Comparison of ENCODE assay signal across 22 cellular contexts in genomic region chr14:79254069-79254775, GRCh38.
DNase-seq lines count a peak whose midpoint lies in the region; ATAC-seq, FAIRE-seq and TF ChIP-seq lines count a peak whose summit lies in the region.
"Had no signal": no experiment of that assay in that cellular context is flagged by ENCODE, and none has a peak within 500 bp of the region (broad histone marks: within the 10 kb centered on the region; RNA-seq: fewer than 3 reads in every experiment).

No MANE protein-coding gene starts in this region.

- peak overlapping the region; percentile 32 for H3K27ac ChIP-seq in mesodermal cell (ENCODE audit: low read depth, low read length, severe bottlenecking)
- H3K27ac ChIP-seq in pancreas = no peak overlapping the region
- H3K27ac ChIP-seq: stomach, upper lobe of right lung had no signal

- H3K9me3 Mint-ChIP-seq in endothelial cell (ENCODE audit: unreplicated experiment) = no peaks in the 10 kb centered on the region

- H3K36me3 Mint-ChIP-seq in endothelial cell (ENCODE audit: low read depth, unreplicated experiment) = no peaks in the 10 kb centered on the region
- H3K36me3 Mint-ChIP-seq: activated naive CD8-positive, alpha-beta T cell had no signal

- no peak for FAIRE-seq in pancreas (lab: Jason Lieb, UNC)

- no peaks in the 10 kb centered on the region for H3K4me1 Mint-ChIP-seq in endothelial cell (ENCODE audit: unreplicated experiment)

- H3K4me1 ChIP-seq in mesodermal cell (ENCODE audit: control insufficient read depth, insufficient read depth, low read length, poor library complexity, severe bottlenecking) = peaks cover 11% of the 10 kb centered on the region
- H3K4me1 ChIP-seq in pancreas = no peaks in the 10 kb centered on the region
- H3K4me1 ChIP-seq: stomach, upper lobe of right lung had no signal

- ATAC-seq in GM21367 (IDR thresholded peaks at IDR 0.05; ENCODE audit: unreplicated experiment) (no peak), pancreas (no peak)
- ATAC-seq: activated CD8-positive, alpha-beta T cell treated with anti-CD3 and anti-CD28 coated beads, Interleukin-2, amount 10 ng/mL, durations not matched to agents 7 days and 5 days; activated T-cell treated with anti-CD3 and anti-CD28 coated beads, Interleukin-2, amount 50 U/mL, for 4 hours; left ventricle myocardium superior; sciatic nerve; upper lobe of right lung had no signal

- H3K9me3 ChIP-seq in mesodermal cell (ENCODE audit: control insufficient read depth, low read length) (no peaks in the 10 kb centered on the region), pancreas (no peaks in the 10 kb centered on the region)
- H3K9me3 ChIP-seq: stomach, upper lobe of right lung had no signal

- no peaks in the 10 kb centered on the region for H3K27me3 ChIP-seq in pancreas
- H3K27me3 ChIP-seq: stomach, upper lobe of right lung had no signal

- TF ChIP-seq CTCF in endothelial cell (IDR thresholded peaks at IDR 0.05; ENCODE audit: unreplicated experiment) = no peak
- TF ChIP-seq CTCF in pancreas (IDR thresholded peaks at IDR 0.05) = no peak

- no peaks in the 10 kb centered on the region for H3K27me3 Mint-ChIP-seq in endothelial cell (ENCODE audit: unreplicated experiment)

- 72 to 82% methylated on average over 2 to 3 of the region's 3 CpGs for WGBS in mesodermal cell (ENCODE audit: insufficient coverage in 2 of 2), 2 experiments
- WGBS in pancreas, 2 donors = 77 to 81% methylated on average over 3 of the region's 3 CpGs

- intact Hi-C loops in pancreas (cut with DNase I) = no loop called here

- DNase-seq in AG20443 (ENCODE audit: low spot score) (peak; percentile 16), NCI-H226 (peak; percentile 19), epidermal melanocyte (ENCODE audit: insufficient read length, low spot score) (peak; percentile 29), endothelial cell (ENCODE audit: low spot score) (no peak), SKM-1 (lab: John Stamatoyannopoulos, UW; ENCODE audit: unreplicated experiment) (no peak), pancreas (no peak)
- DNase-seq: activated CD4-positive, CD25-positive, alpha-beta regulatory T cell; activated CD8-positive, alpha-beta T cell treated with anti-CD3 and anti-CD28 coated beads, Interleukin-2, amount 10 ng/mL, durations not matched to agents 7 days and 5 days; activated T-cell treated with anti-CD3 and anti-CD28 coated beads, Interleukin-2, amount 50 U/mL, for 4 hours; Karpas-422; left ventricle myocardium superior; NCI-H1105; NCI-H526 treated with DMSO at 0.1 percent for 48 hours; Right ventricle myocardium superior; stimulated activated CD4-positive, alpha-beta T cell treated with anti-CD3 and anti-CD28 coated beads, Interleukin-1b, Interleukin-23, amount 100 ng/mL, for 48 hours; stomach; T-helper 2 cell; upper lobe of right lung had no signal

- no peaks in the 10 kb centered on the region for H3K36me3 ChIP-seq in mesodermal cell (ENCODE audit: control insufficient read depth, insufficient read depth, low read length)
- no peaks in the 10 kb centered on the region for H3K36me3 ChIP-seq in pancreas
- H3K36me3 ChIP-seq: stomach, upper lobe of right lung had no signal

- no peak overlapping the region for H3K27ac Mint-ChIP-seq in endothelial cell (ENCODE audit: unreplicated experiment)
- H3K27ac Mint-ChIP-seq: activated CD8-positive, alpha-beta T cell treated with anti-CD3 and anti-CD28 coated beads, Interleukin-2, amount 10 ng/mL, durations not matched to agents 7 days and 5 days; activated naive CD8-positive, alpha-beta T cell had no signal

- H3K4me3 ChIP-seq in mesodermal cell (ENCODE audit: extremely low read depth, insufficient read depth, low read length, poor library complexity, severe bottlenecking) (no peak overlapping the region), pancreas (no peak overlapping the region)
- H3K4me3 ChIP-seq: stomach, upper lobe of right lung had no signal

- no peak overlapping the region for H3K4me3 Mint-ChIP-seq in endothelial cell (ENCODE audit: unreplicated experiment)
- H3K4me3 Mint-ChIP-seq: activated CD8-positive, alpha-beta T cell treated with anti-CD3 and anti-CD28 coated beads, Interleukin-2, amount 10 ng/mL, durations not matched to agents 7 days and 5 days; activated naive CD8-positive, alpha-beta T cell; activated T-cell treated with anti-CD3 and anti-CD28 coated beads, Interleukin-2, amount 50 U/mL, for 4 hours had no signal

Comparison
In these comparisons a context has a peak if more than half of its experiments do, and no peak if none do; other contexts are left out.
1. DNase-seq: peak in AG20443 (single experiment), NCI-H226 (single experiment) and epidermal melanocyte (single experiment); none in endothelial cell (single experiment), SKM-1 (single experiment) and pancreas (0 of 6).